ENCODE assay signal across 30 cellular contexts in the genomic region with DNA sequence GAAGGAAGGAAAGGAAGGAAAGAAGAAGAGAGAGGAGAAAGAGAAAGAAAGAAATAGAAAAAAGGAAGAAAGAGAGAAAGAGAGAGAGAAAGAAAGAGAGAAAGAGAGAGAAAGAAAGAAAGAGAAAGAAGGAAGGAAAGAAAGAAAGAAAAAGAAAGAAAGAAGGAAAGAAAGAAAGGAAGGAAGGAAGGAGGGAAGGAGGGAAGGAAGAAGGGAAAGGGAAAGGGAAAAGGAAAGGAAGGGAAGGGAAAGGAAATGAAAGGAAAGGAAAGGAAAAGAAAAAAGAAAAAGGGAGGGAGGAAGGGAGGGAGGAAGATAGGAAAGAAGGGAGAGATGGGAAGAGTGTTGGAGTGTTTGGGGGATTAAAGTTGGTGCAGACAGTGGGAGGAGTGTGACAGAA.
"Had no signal": no experiment of that assay in that cellular context is flagged by ENCODE, and none has a peak within 500 bp of the region (broad histone marks: within the 10 kb centered on the region; RNA-seq: fewer than 3 reads in every experiment).

No MANE protein-coding gene starts in this region.

- H3K27me3 ChIP-seq: ascending aorta, breast epithelium, colonic mucosa, esophagus squamous epithelium, gastroesophageal sphincter had no signal

- H3K27me3 Mint-ChIP-seq: activated B cell treated with CpG ODN at 0.5 μM for 24 hours; activated CD8-positive, alpha-beta T cell treated with anti-CD3 and anti-CD28 coated beads for 36 hours; activated naive CD8-positive, alpha-beta T cell; activated T-helper 17 cell treated with anti-CD3 and anti-CD28 coated beads, Interleukin-2, amount 50 U/mL, for 72 hours; brain had no signal

- H3K4me3 ChIP-seq: ascending aorta, breast epithelium, cardiac muscle cell, colonic mucosa, esophagus squamous epithelium, gastroesophageal sphincter had no signal

- H3K27ac Mint-ChIP-seq: activated B cell treated with CpG ODN at 0.5 μM for 24 hours; activated CD8-positive, alpha-beta T cell treated with anti-CD3 and anti-CD28 coated beads for 36 hours; activated naive CD8-positive, alpha-beta T cell; activated T-helper 17 cell treated with anti-CD3 and anti-CD28 coated beads, Interleukin-2, amount 50 U/mL, for 72 hours; brain had no signal

- H3K27ac ChIP-seq: ascending aorta, breast epithelium, cardiac muscle cell, colonic mucosa, epithelial cell of prostate, esophagus squamous epithelium, gastroesophageal sphincter had no signal

- H3K4me1 Mint-ChIP-seq: activated B cell treated with CpG ODN at 0.5 μM for 24 hours; activated T-helper 17 cell treated with anti-CD3 and anti-CD28 coated beads, Interleukin-2, amount 50 U/mL, for 72 hours; brain had no signal

- H3K9me3 Mint-ChIP-seq: activated B cell treated with CpG ODN at 0.5 μM for 24 hours; activated CD8-positive, alpha-beta T cell treated with anti-CD3 and anti-CD28 coated beads for 36 hours; activated T-cell treated with anti-CD3 and anti-CD28 coated beads, Interleukin-2, amount 50 U/mL, for 4 hours; activated T-helper 17 cell treated with anti-CD3 and anti-CD28 coated beads, Interleukin-2, amount 50 U/mL, for 72 hours had no signal

- ATAC-seq: activated CD4-positive, CD25-positive, alpha-beta regulatory T cell treated with anti-CD3 and anti-CD28 coated beads, Interleukin-2, amount 50 U/mL, for 24 hours; activated CD8-positive, alpha-beta T cell treated with anti-CD3 and anti-CD28 coated beads for 36 hours; activated T-cell treated with anti-CD3 and anti-CD28 coated beads, Interleukin-2, amount 50 U/mL, for 4 hours; activated T-helper 17 cell treated with anti-CD3 and anti-CD28 coated beads, Interleukin-2, amount 50 U/mL, for 72 hours; gastroesophageal sphincter had no signal

- DNase-seq: activated B cell treated with CpG ODN at 0.5 μM for 24 hours; activated CD4-positive, alpha-beta T cell treated with anti-CD3 and anti-CD28 coated beads for 48 hours; activated CD4-positive, alpha-beta T cell treated with anti-CD3 and anti-CD28 coated beads, Interleukin-2, amount 50 U/mL, for 1 hour; activated CD4-positive, alpha-beta T cell treated with anti-CD3 and anti-CD28 coated beads, Interleukin-2, amount 50 U/mL, for 48 hours; activated CD8-positive, alpha-beta memory T cell treated with anti-CD3 and anti-CD28 coated beads for 24 hours; activated CD8-positive, alpha-beta T cell treated with anti-CD3 and anti-CD28 coated beads for 36 hours; activated effector memory CD4-positive, alpha-beta T cell treated with Interleukin-2 at 50 U/mL for 16 hours; activated gamma-delta T cell treated with Interleukin-2 at 50 U/mL for 16 hours; activated naive CD4-positive, alpha-beta T cell treated with anti-CD3 and anti-CD28 coated beads, Interleukin-2, amount 50 U/mL, for 16 hours; activated naive CD4-positive, alpha-beta T cell treated with Interleukin-2 at 50 U/mL for 16 hours; activated T-cell treated with anti-CD3 and anti-CD28 coated beads, Interleukin-2, amount 50 U/mL, for 4 hours; amniotic stem cell; central memory CD4-positive, alpha-beta T cell; cerebellar nuclear complex; colonic mucosa; effector CD8-positive, alpha-beta T cell; esophagus squamous epithelium; foreskin melanocyte; head of caudate nucleus; hippocampal formation; T-helper 2 cell had no signal

- H3K4me3 Mint-ChIP-seq: activated B cell treated with CpG ODN at 0.5 μM for 24 hours; activated CD8-positive, alpha-beta T cell treated with anti-CD3 and anti-CD28 coated beads for 36 hours; activated naive CD8-positive, alpha-beta T cell; activated T-cell treated with anti-CD3 and anti-CD28 coated beads, Interleukin-2, amount 50 U/mL, for 4 hours; activated T-helper 17 cell treated with anti-CD3 and anti-CD28 coated beads, Interleukin-2, amount 50 U/mL, for 72 hours; brain had no signal

- H3K36me3 Mint-ChIP-seq: activated naive CD8-positive, alpha-beta T cell; brain had no signal

- H3K4me1 ChIP-seq: ascending aorta, breast epithelium, colonic mucosa, esophagus squamous epithelium, gastroesophageal sphincter had no signal
